8 cellular contexts compared by ENCODE assay signal in genomic region chrX:65601530-65602281, GRCh38.
A peak's percentile ranks its signal among the peaks of the same experiment; 100 is the strongest.
DNase-seq lines count a peak whose midpoint lies in the region; TF ChIP-seq lines count a peak whose summit lies in the region.

No MANE protein-coding gene starts in this region.

- no peak for TF ChIP-seq CTCF in colonic mucosa (IDR thresholded peaks at IDR 0.05)
- TF ChIP-seq CTCF in endodermal cell (conservative IDR thresholded peaks at IDR 0.05): no peak

- H3K27me3 Mint-ChIP-seq in endodermal cell (ENCODE audit: insufficient read depth): peaks cover 7% of the 10 kb centered on the region

- H3K4me1 ChIP-seq in colonic mucosa: no peaks in the 10 kb centered on the region
- H3K4me1 ChIP-seq in thymus (ENCODE audit: control insufficient read depth, insufficient read depth, low read length): no peaks in the 10 kb centered on the region
- H3K4me1 ChIP-seq in endodermal cell (ENCODE audit: control insufficient read depth, insufficient read depth, low read length): no peaks in the 10 kb centered on the region

- H3K9ac ChIP-seq in colonic mucosa (ENCODE audit: low read depth in 2 of 2, low read length in 2 of 2): peak overlapping the region in 1 of 2 donors; percentile 9
- H3K9ac ChIP-seq in endodermal cell (ENCODE audit: extremely low read depth, low read length, poor library complexity, severe bottlenecking): no peak overlapping the region

- no peak overlapping the region for H3K27ac Mint-ChIP-seq in endodermal cell

- H3K4me3 Mint-ChIP-seq in endodermal cell: no peak overlapping the region

- intact Hi-C loops in colonic mucosa (cut with DNase I): no loop called here

- no peaks in the 10 kb centered on the region for H3K36me3 Mint-ChIP-seq in endodermal cell (ENCODE audit: low read depth)

- H3K9me3 ChIP-seq in colonic mucosa (no peaks in the 10 kb centered on the region), thymus (ENCODE audit: control insufficient read depth) (no peaks in the 10 kb centered on the region), endodermal cell (ENCODE audit: control insufficient read depth, low read length) (no peaks in the 10 kb centered on the region)

- H3K27me3 ChIP-seq in colonic mucosa: no peaks in the 10 kb centered on the region
- no peaks in the 10 kb centered on the region for H3K27me3 ChIP-seq in thymus (ENCODE audit: control insufficient read depth, insufficient read depth)
- no peaks in the 10 kb centered on the region for H3K27me3 ChIP-seq in endodermal cell (ENCODE audit: control insufficient read depth, insufficient read depth, low read length, poor library complexity, severe bottlenecking)

- DNase-seq in GM03348 (ENCODE audit: low spot score) (peak; percentile 64), HT-29 (ENCODE audit: low spot score) (peak; percentile 70), UCSD-AML1 (lab: John Stamatoyannopoulos, UW; ENCODE audit: unreplicated experiment) (peak; percentile 85), colonic mucosa (peak; percentile 82), medulla oblongata (ENCODE audit: extremely low spot score) (peak; percentile 76), NCI-H2081 treated with DMSO at 0.1 percent for 48 hours (lab: John Stamatoyannopoulos, UW) (no peak), endodermal cell (no peak)

- peaks cover 49% of the 10 kb centered on the region for H3K9me3 Mint-ChIP-seq in endodermal cell

- 84% methylated on average over 3 of the region's 3 CpGs for WGBS in thymus
- 92% methylated on average over 3 of the region's 3 CpGs; no CpG with 5 or more reads in 1 of the 2 experiments for WGBS in endodermal cell (ENCODE audit: insufficient coverage in 1 of 2, insufficient read length in 1 of 2), 2 experiments

- H3K4me1 Mint-ChIP-seq in endodermal cell: no peaks in the 10 kb centered on the region

- no peak overlapping the region for H3K4me3 ChIP-seq in colonic mucosa
- H3K4me3 ChIP-seq in thymus (ENCODE audit: low read length): no peak overlapping the region
- H3K4me3 ChIP-seq in endodermal cell (ENCODE audit: low read length): no peak overlapping the region

- H3K36me3 ChIP-seq in colonic mucosa: no peaks in the 10 kb centered on the region
- H3K36me3 ChIP-seq in thymus (ENCODE audit: control insufficient read depth, insufficient read depth): no peaks in the 10 kb centered on the region
- H3K36me3 ChIP-seq in endodermal cell (ENCODE audit: control insufficient read depth, insufficient read depth, low read length): no peaks in the 10 kb centered on the region

- H3K27ac ChIP-seq in colonic mucosa: peak overlapping the region; percentile 52
- H3K27ac ChIP-seq in thymus (ENCODE audit: low read depth): peak overlapping the region; percentile 36
- H3K27ac ChIP-seq in endodermal cell (ENCODE audit: low read depth, low read length): no peak overlapping the region

Comparison
In these comparisons a context has a peak if more than half of its experiments do, and no peak if none do; other contexts are left out.
1. DNase-seq: peak in GM03348 (single experiment), HT-29 (single experiment), UCSD-AML1 (single experiment), colonic mucosa (single experiment) and medulla oblongata (single experiment); none in NCI-H2081 treated with DMSO at 0.1 percent for 48 hours (single experiment) and endodermal cell (single experiment).